Comparison of ENCODE assay signal across 1 cellular context in the genomic region with DNA sequence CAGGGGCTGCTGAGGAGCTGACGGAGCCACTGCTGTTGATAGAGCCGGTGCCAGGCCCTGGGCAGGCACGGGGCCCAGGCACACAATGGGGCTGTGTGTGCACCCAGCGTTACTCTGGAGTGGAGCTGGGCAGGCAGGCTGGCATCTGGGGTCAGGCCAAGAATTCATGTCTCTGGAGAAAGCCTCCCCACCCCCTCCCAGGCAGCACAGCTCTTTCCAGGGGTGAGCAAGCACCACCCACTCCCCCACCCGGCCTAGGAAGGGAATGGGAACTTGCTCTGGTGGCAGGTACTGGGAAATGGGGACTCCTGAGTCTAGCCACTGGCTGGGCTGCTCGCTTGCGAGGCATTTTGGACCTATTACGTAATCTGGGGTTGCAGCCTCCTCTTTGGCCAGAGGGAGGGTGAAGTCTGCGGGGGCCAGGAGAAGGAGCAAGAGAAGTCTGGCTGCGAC.
TF ChIP-seq lines count a peak whose summit lies in the region.

No MANE protein-coding gene starts in this region.

TF ChIP-seq in liver, 16 proteins besides CTCF, POLR2A, EP300 and RAD21 (continued from another document):
- TF ChIP-seq, protein P1, sequence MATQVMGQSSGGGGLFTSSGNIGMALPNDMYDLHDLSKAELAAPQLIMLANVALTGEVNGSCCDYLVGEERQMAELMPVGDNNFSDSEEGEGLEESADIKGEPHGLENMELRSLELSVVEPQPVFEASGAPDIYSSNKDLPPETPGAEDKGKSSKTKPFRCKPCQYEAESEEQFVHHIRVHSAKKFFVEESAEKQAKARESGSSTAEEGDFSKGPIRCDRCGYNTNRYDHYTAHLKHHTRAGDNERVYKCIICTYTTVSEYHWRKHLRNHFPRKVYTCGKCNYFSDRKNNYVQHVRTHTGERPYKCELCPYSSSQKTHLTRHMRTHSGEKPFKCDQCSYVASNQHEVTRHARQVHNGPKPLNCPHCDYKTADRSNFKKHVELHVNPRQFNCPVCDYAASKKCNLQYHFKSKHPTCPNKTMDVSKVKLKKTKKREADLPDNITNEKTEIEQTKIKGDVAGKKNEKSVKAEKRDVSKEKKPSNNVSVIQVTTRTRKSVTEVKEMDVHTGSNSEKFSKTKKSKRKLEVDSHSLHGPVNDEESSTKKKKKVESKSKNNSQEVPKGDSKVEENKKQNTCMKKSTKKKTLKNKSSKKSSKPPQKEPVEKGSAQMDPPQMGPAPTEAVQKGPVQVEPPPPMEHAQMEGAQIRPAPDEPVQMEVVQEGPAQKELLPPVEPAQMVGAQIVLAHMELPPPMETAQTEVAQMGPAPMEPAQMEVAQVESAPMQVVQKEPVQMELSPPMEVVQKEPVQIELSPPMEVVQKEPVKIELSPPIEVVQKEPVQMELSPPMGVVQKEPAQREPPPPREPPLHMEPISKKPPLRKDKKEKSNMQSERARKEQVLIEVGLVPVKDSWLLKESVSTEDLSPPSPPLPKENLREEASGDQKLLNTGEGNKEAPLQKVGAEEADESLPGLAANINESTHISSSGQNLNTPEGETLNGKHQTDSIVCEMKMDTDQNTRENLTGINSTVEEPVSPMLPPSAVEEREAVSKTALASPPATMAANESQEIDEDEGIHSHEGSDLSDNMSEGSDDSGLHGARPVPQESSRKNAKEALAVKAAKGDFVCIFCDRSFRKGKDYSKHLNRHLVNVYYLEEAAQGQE (IDR thresholded peaks at IDR 0.05): peak; percentile 19
- TF ChIP-seq EGR1 (IDR thresholded peaks at IDR 0.05; ENCODE audit: low read depth in 2 of 2) (no peak), NR2F2 (IDR thresholded peaks at IDR 0.05) (no peak)
